In the genomic region with DNA sequence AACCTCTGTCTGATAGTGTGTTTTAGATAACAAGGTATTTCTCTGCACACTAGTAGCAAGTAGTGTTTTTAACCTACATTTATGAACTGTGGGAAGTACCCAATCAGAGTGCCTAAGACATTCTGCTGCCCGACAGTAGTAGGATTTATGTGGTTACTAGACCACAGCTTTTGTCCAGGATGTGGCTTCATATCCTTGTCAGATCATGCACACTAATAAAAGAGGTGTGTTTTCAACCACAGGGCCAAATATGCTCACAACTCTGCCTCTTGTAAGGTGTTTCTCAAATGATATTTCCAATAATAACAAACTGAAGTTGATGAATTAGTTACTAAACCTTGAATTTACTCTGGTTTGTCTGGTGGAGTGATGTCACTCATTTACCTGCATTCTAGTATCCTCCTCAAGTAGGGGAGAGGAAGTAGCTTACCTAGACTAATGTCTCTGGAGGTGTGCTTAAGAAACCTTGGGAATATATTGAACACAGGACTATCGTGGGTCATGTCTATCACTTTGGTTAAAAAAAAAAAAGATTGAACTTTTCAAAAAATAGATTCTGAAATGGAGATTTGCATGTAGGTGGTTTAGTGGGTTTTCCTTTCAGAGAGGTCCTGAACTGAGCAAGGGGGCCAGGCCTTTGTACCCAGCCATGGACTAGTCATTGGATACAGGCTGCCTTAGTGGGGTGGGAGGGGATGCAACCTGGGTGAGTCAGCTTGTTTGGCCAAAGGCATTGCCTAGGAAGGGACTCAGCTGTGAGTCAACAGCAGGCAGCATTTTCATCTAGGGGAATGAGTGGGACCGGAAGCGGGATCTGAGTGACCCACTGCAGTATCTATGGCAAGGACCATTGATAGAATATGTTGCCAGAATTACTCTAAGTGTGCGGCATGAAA, we compare ENCODE assay signal across 8 cellular contexts. TPM values are rescaled to one million over a fixed set of nuclear protein-coding genes. Genes with fewer than 3 reads are reported as not detected.
A peak's percentile ranks its signal among the peaks of the same experiment; 100 is the strongest.
DNase-seq lines count a peak whose midpoint lies in the region; TF ChIP-seq lines count a peak whose summit lies in the region.

No MANE protein-coding gene starts in this region.

- H3K4me2 ChIP-seq in GM23248 (ENCODE audit: unreplicated experiment) (peak overlapping the region; percentile 15), KMS-11 (peak overlapping the region; percentile 93)

- in situ Hi-C loops in GM23248 (cut with MboI) = no loop called here

- H3F3A ChIP-seq in GM23248 (ENCODE audit: insufficient read depth) = peaks cover 9% of the 10 kb centered on the region

- H4K20me1 ChIP-seq in GM23248 (ENCODE audit: insufficient read depth) = peaks cover 10% of the 10 kb centered on the region
- no peaks in the 10 kb centered on the region for H4K20me1 ChIP-seq in KMS-11 (ENCODE audit: insufficient read depth)

- H3K36me3 ChIP-seq in GM23248 (ENCODE audit: low read depth) (peaks cover 8% of the 10 kb centered on the region), KMS-11 (ENCODE audit: insufficient read depth) (no peaks in the 10 kb centered on the region), WERI-Rb-1 (peaks cover 7% of the 10 kb centered on the region)

- H2AFZ ChIP-seq in GM23248 = no peak overlapping the region
- H2AFZ ChIP-seq in KMS-11 (ENCODE audit: low read depth) = no peak overlapping the region

- H3K27me3 ChIP-seq in GM23248 (replicated peaks; ENCODE audit: insufficient read depth) (no peaks in the 10 kb centered on the region), KMS-11 (ENCODE audit: insufficient read depth, low read depth) (no peaks in the 10 kb centered on the region), WERI-Rb-1 (ENCODE audit: insufficient read depth, low read depth, severe bottlenecking) (no peaks in the 10 kb centered on the region)

- peaks cover 99% of the 10 kb centered on the region for H3K79me2 ChIP-seq in GM23248 (ENCODE audit: insufficient read depth)
- H3K79me2 ChIP-seq in KMS-11 (ENCODE audit: insufficient read depth, low read depth) = 0 out of 2 replicates have a peak, but pooled peaks cover 7% of the 10 kb centered on the region

- H3K4me3 ChIP-seq in GM23248 = peak overlapping the region; percentile 3; the same call in 1 of the 2 replicates
- H3K4me3 ChIP-seq in KMS-11 (IDR thresholded peaks at IDR 0.05; ENCODE audit: insufficient read depth, low read depth, low read length) = no peak overlapping the region
- no peak overlapping the region for H3K4me3 ChIP-seq in WERI-Rb-1 (ENCODE audit: low read depth, low read length)

- H3K4me1 ChIP-seq in GM23248 (ENCODE audit: insufficient read depth) (peaks cover 15% of the 10 kb centered on the region), KMS-11 (ENCODE audit: low read depth, poor library complexity, severe bottlenecking) (peaks cover 70% of the 10 kb centered on the region)

- H3K9me2 ChIP-seq in GM23248 (ENCODE audit: insufficient read depth) = no peaks in the 10 kb centered on the region

- H3K27ac ChIP-seq in GM23248 (peak overlapping the region; percentile 38), KMS-11 (peak overlapping the region; percentile 20; the same call in 1 of the 2 replicates), WERI-Rb-1 (no peak overlapping the region)

- TF ChIP-seq CTCF in KMS-11 (conservative IDR thresholded peaks at IDR 0.05; ENCODE audit: low read depth, low read length) (no peak), WERI-Rb-1 (IDR thresholded peaks at IDR 0.05; ENCODE audit: low read depth, low read length) (no peak)

- 50 to 55% methylated on average over 5 of the region's 5 CpGs for WGBS in GM23248 (ENCODE audit: low coverage in 1 of 2, low lambda C conversion rate in 2 of 2, missing lambda C conversion rate in 2 of 2), 2 experiments

- H3K9me3 ChIP-seq in GM23248 (ENCODE audit: low read depth) (no peaks in the 10 kb centered on the region), WERI-Rb-1 (ENCODE audit: severe bottlenecking) (no peaks in the 10 kb centered on the region)

- H3K9ac ChIP-seq in GM23248 (no peak overlapping the region), KMS-11 (no peak overlapping the region)

- DNase-seq in EH (ENCODE audit: low read depth) (peak; percentile 75), GM23248 (peak; percentile 89), hepatic stellate cell (ENCODE audit: low spot score) (peak; percentile 60), WERI-Rb-1 (no peak), NCI-H1092 (lab: John Stamatoyannopoulos, UW) (no peak), OCI-M2 (lab: John Stamatoyannopoulos, UW; ENCODE audit: unreplicated experiment) (no peak)
- DNase-seq in activated CD8-positive, alpha-beta memory T cell treated with anti-CD3 and anti-CD28 coated beads for 48 hours (ENCODE audit: low read depth in 2 of 3, low spot score in 2 of 3) = peak in 2 of 3 experiments; percentile 15 to 19

RNA-seq across cellular contexts. Expression of a gene that starts 14.1 kb away (rescaled TPM):
- 23.1 and 27.7 TPM in 2 replicates for total RNA-seq in GM23248 (2014; rRNA removed; shearing (Covaris generic))
- 11.0 and 12.7 TPM in 2 replicates for polyA plus RNA-seq in GM23248 (2016; fragmentation: Nextera tagmentation; extraction: Ambion mirVana)

RNA-seq across cellular contexts. Expression of a gene that starts 43.6 kb away (rescaled TPM):
- total RNA-seq in GM23248 (2014; rRNA removed; shearing (Covaris generic)) = not detected in 2 replicates
- not detected in 2 replicates for polyA plus RNA-seq in GM23248 (2016; fragmentation: Nextera tagmentation; extraction: Ambion mirVana)

Comparison
In these comparisons a context has a peak if more than half of its experiments do, and no peak if none do; other contexts are left out.
1. DNase-seq: peak in EH (single experiment), GM23248 (single experiment), activated CD8-positive, alpha-beta memory T cell treated with anti-CD3 and anti-CD28 coated beads for 48 hours (2 of 3) and hepatic stellate cell (single experiment); none in WERI-Rb-1 (single experiment), NCI-H1092 (single experiment) and OCI-M2 (single experiment).